In the genomic region with DNA sequence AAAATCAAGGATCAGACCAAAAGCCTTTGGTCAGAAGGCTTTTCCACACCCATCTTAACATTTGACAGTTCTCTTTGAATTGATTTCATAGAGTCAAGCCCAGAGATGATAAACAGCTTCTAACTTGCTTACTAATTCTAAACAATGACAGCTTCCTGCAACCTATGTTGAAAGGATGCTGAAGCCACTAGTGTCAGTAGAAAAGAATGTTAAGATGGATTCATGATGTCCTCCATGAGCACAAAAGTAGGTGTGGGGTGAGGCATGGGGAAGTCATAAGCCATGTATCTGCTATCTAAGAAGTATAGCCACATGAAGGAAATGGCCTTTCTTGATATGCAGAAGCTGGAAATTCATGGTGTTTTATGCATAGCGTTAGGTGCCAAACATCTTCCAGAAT, we compare ENCODE assay signal across 30 cellular contexts.
"Had no signal": no experiment of that assay in that cellular context is flagged by ENCODE, and none has a peak within 500 bp of the region (broad histone marks: within the 10 kb centered on the region; RNA-seq: fewer than 3 reads in every experiment).

No MANE protein-coding gene starts in this region.

- H3K4me1 Mint-ChIP-seq: activated CD4-positive, alpha-beta memory T cell treated with anti-CD3 and anti-CD28 coated beads, Interleukin-2, amount 10 ng/mL, durations not matched to agents 7 days and 5 days; activated CD4-positive, alpha-beta T cell treated with anti-CD3 and anti-CD28 coated beads, Interleukin-2, amount 10 ng/mL, durations not matched to agents 7 days and 5 days had no signal

- FAIRE-seq: astrocyte, colon had no signal

- H3K4me3 ChIP-seq: gastroesophageal sphincter had no signal

- DNase-seq: activated CD4-positive, alpha-beta memory T cell treated with anti-CD3 and anti-CD28 coated beads, Interleukin-2, amount 10 ng/mL, durations not matched to agents 7 days and 5 days; activated CD4-positive, alpha-beta T cell treated with anti-CD3 and anti-CD28 coated beads for 1 hour; activated CD4-positive, alpha-beta T cell treated with anti-CD3 and anti-CD28 coated beads for 4 hours; activated CD4-positive, alpha-beta T cell treated with anti-CD3 and anti-CD28 coated beads, Interleukin-2, amount 10 ng/mL, durations not matched to agents 7 days and 5 days; activated CD4-positive, alpha-beta T cell treated with anti-CD3 and anti-CD28 coated beads, Interleukin-2, amount 50 U/mL, for 4 hours; activated CD8-positive, alpha-beta memory T cell treated with anti-CD3 and anti-CD28 coated beads, Interleukin-2, amount 50 U/mL, for 48 hours; activated gamma-delta T cell; activated naive CD4-positive, alpha-beta T cell; activated naive CD4-positive, alpha-beta T cell treated with anti-CD3 and anti-CD28 coated beads, Interleukin-2, amount 50 U/mL, for 16 hours; activated T-cell treated with anti-CD3 and anti-CD28 coated beads for 4 hours; activated T-cell treated with anti-CD3 and anti-CD28 coated beads, Interleukin-2, amount 50 U/mL, for 24 hours; activated T-cell treated with anti-CD3 and anti-CD28 coated beads, Interleukin-2, amount 50 U/mL, for 72 hours; amniotic stem cell; anterior cingulate cortex; brain microvascular endothelial cell; caudate nucleus; cortex of kidney; dermis blood vessel endothelial cell; effector CD4-positive, alpha-beta T cell; effector memory CD8-positive, alpha-beta T cell; foreskin fibroblast; head of caudate nucleus; T-helper 2 cell had no signal

- H3K36me3 ChIP-seq: brain microvascular endothelial cell, gastroesophageal sphincter had no signal

- H3K27ac Mint-ChIP-seq: activated CD4-positive, alpha-beta memory T cell treated with anti-CD3 and anti-CD28 coated beads, Interleukin-2, amount 10 ng/mL, durations not matched to agents 7 days and 5 days; activated CD4-positive, alpha-beta T cell treated with anti-CD3 and anti-CD28 coated beads, Interleukin-2, amount 10 ng/mL, durations not matched to agents 7 days and 5 days; activated naive CD8-positive, alpha-beta T cell; activated T-cell treated with anti-CD3 and anti-CD28 coated beads, Interleukin-2, amount 50 U/mL, for 24 hours; activated T-cell treated with anti-CD3 and anti-CD28 coated beads, Interleukin-2, amount 50 U/mL, for 72 hours; effector memory CD8-positive, alpha-beta T cell; WTC11 had no signal

- H3K4me3 Mint-ChIP-seq: activated CD4-positive, alpha-beta memory T cell treated with anti-CD3 and anti-CD28 coated beads, Interleukin-2, amount 10 ng/mL, durations not matched to agents 7 days and 5 days; activated CD4-positive, alpha-beta T cell treated with anti-CD3 and anti-CD28 coated beads, Interleukin-2, amount 10 ng/mL, durations not matched to agents 7 days and 5 days; activated naive CD8-positive, alpha-beta T cell; activated T-cell treated with anti-CD3 and anti-CD28 coated beads, Interleukin-2, amount 50 U/mL, for 24 hours; activated T-cell treated with anti-CD3 and anti-CD28 coated beads, Interleukin-2, amount 50 U/mL, for 72 hours; effector memory CD8-positive, alpha-beta T cell; WTC11 had no signal

- H3K9me3 Mint-ChIP-seq: activated CD4-positive, alpha-beta memory T cell treated with anti-CD3 and anti-CD28 coated beads, Interleukin-2, amount 10 ng/mL, durations not matched to agents 7 days and 5 days; activated CD4-positive, alpha-beta T cell treated with anti-CD3 and anti-CD28 coated beads, Interleukin-2, amount 10 ng/mL, durations not matched to agents 7 days and 5 days; activated T-cell treated with anti-CD3 and anti-CD28 coated beads, Interleukin-2, amount 50 U/mL, for 72 hours had no signal

- H3K4me1 ChIP-seq: gastroesophageal sphincter had no signal

- H3K27me3 Mint-ChIP-seq: activated CD4-positive, alpha-beta memory T cell treated with anti-CD3 and anti-CD28 coated beads, Interleukin-2, amount 10 ng/mL, durations not matched to agents 7 days and 5 days; activated CD4-positive, alpha-beta T cell treated with anti-CD3 and anti-CD28 coated beads, Interleukin-2, amount 10 ng/mL, durations not matched to agents 7 days and 5 days; activated T-cell treated with anti-CD3 and anti-CD28 coated beads, Interleukin-2, amount 50 U/mL, for 24 hours; effector memory CD8-positive, alpha-beta T cell had no signal

- H3K27me3 ChIP-seq: brain microvascular endothelial cell, gastroesophageal sphincter had no signal

- ATAC-seq: activated T-cell treated with anti-CD3 and anti-CD28 coated beads, Interleukin-2, amount 50 U/mL, for 72 hours; effector memory CD8-positive, alpha-beta T cell; esophagus mucosa; gastroesophageal sphincter; WTC11 had no signal

- H3K27ac ChIP-seq: brain microvascular endothelial cell, gastroesophageal sphincter, VCaP had no signal

- H3K36me3 Mint-ChIP-seq: activated naive CD8-positive, alpha-beta T cell; WTC11 had no signal

- H3K9me3 ChIP-seq: gastroesophageal sphincter had no signal
